8 cellular contexts compared by ENCODE assay signal in genomic region chr11:8688414-8689362, GRCh38. TPM values are rescaled to one million over a fixed set of nuclear protein-coding genes. Genes with fewer than 3 reads are reported as not detected.
DNase-seq lines count a peak whose midpoint lies in the region; ATAC-seq, FAIRE-seq and TF ChIP-seq lines count a peak whose summit lies in the region.

No MANE protein-coding gene starts in this region.

- peak; percentile 93 for DNase-seq in GM13977 (ENCODE audit: low spot score)
- peak; percentile 74 for DNase-seq in NCI-H1436 treated with DMSO at 0.1 percent for 48 hours (lab: John Stamatoyannopoulos, UW)
- DNase-seq in T-helper 1 cell: peak; percentile 68 to 95 (median 74)
- DNase-seq in right atrium auricular region (ENCODE audit: low spot score): peak; percentile 94
- peak; percentile 95 to 98 for DNase-seq in psoas muscle
- peak; percentile 97 for DNase-seq in urothelium cell line (ENCODE audit: low spot score)

- no peaks in the 10 kb centered on the region for H3K9me3 ChIP-seq in right atrium auricular region
- H3K9me3 ChIP-seq in psoas muscle: no peaks in the 10 kb centered on the region

- in situ Hi-C loops in GM13977 (cut with MboI; ENCODE audit: low pct_unique_long_range_greater_than_20kb, low sequenced_read_pairs, unreplicated experiment): no loop called here

- 1 to 2% (median 1%) methylated on average over 55 to 56 of the region's 56 CpGs for WGBS in psoas muscle, 3 donors

- FAIRE-seq in urothelium cell line (lab: Jason Lieb, UNC): no peak

- peak overlapping the region; percentile 52 to 55 for H3K4me3 ChIP-seq in right atrium auricular region
- H3K4me3 ChIP-seq in psoas muscle: peak overlapping the region; percentile 68

- H3K27ac ChIP-seq in angular gyrus (ENCODE audit: low read depth, low read length): peak overlapping the region; percentile 83
- H3K27ac ChIP-seq in right atrium auricular region: peak overlapping the region; percentile 76 to 89
- peak overlapping the region; percentile 88 for H3K27ac ChIP-seq in psoas muscle

- H3K36me3 ChIP-seq in right atrium auricular region (peaks cover 63% of the 10 kb centered on the region), psoas muscle (ENCODE audit: insufficient read depth in 1 of 2, low read depth in 1 of 2) (peaks cover 23 to 59% of the 10 kb centered on the region in 2 donors)

- no peaks in the 10 kb centered on the region for H3K27me3 ChIP-seq in right atrium auricular region
- no peaks in the 10 kb centered on the region for H3K27me3 ChIP-seq in psoas muscle (ENCODE audit: insufficient read depth in 3 of 3, low read length in 2 of 3)

- TF ChIP-seq CTCF in GM13977 (IDR thresholded peaks at IDR 0.05; ENCODE audit: extremely low read depth, insufficient read depth, missing control alignments): peak; percentile 36
- TF ChIP-seq CTCF in right atrium auricular region (IDR thresholded peaks at IDR 0.05): peak in 1 of 2 donors; percentile 63
- TF ChIP-seq CTCF in psoas muscle (IDR thresholded peaks at IDR 0.05): peak; percentile 24

- peak; percentile 96 for ATAC-seq in HG02852 (IDR thresholded peaks at IDR 0.05; ENCODE audit: unreplicated experiment)
- ATAC-seq in psoas muscle: peak; percentile 95 to 98 (median 97)

- H3K4me1 ChIP-seq in right atrium auricular region (peaks cover 0 to 25% of the 10 kb centered on the region in 2 donors), psoas muscle (peaks cover 29% of the 10 kb centered on the region)

- intact Hi-C loops in psoas muscle (cut with DNase I): loop anchor here (2.0 to 5.0 kb wide), 2 partner anchors 122 to 274 kb away; partner anchors contain the start of gene TMEM9B (in 1 of the 2)

RNA-seq across cellular contexts. Expression of gene RPL27A, which starts 6.1 kb away (rescaled TPM):
- total RNA-seq in right atrium auricular region (100 to 1,000 TPM; 598 to 620 TPM), psoas muscle (100 to 1,000 TPM; 308 to 673 (median 565) TPM)
- 1,000 to 10,000 TPM; 1,443 to 2,060 (median 1,904) TPM for polyA plus RNA-seq in psoas muscle

RNA-seq across cellular contexts. Expression of gene TRIM66, which starts 6.2 kb away (rescaled TPM):
- total RNA-seq in right atrium auricular region (1 to 10 TPM in 1 of 2 donors, under 1 TPM in 1; 0.56 to 3.7 TPM), psoas muscle (1 to 10 TPM; 2.0 to 3.9 (median 3.5) TPM)
- 1 to 10 TPM in 1 of 3 donors, under 1 TPM in 2; 0.46 to 1.4 (median 0.69) TPM for polyA plus RNA-seq in psoas muscle

Comparison
In these comparisons a context has a peak if more than half of its experiments do, and no peak if none do; other contexts are left out.
1. Peak in every context shown above with its lines: DNase-seq, ATAC-seq, H3K4me3 ChIP-seq and H3K27ac ChIP-seq.